In genomic region chr15:75641603-75642002, GRCh38 we compare ENCODE assay signal across 10 cellular contexts. TPM values are rescaled to one million over a fixed set of nuclear protein-coding genes. Genes with fewer than 3 reads are reported as not detected.
A peak's percentile ranks its signal among the peaks of the same experiment; 100 is the strongest.
DNase-seq lines count a peak whose midpoint lies in the region; ATAC-seq and TF ChIP-seq lines count a peak whose summit lies in the region.
"Had no signal": no experiment of that assay in that cellular context is flagged by ENCODE, and none has a peak within 500 bp of the region (broad histone marks: within the 10 kb centered on the region; RNA-seq: fewer than 3 reads in every experiment).

No MANE protein-coding gene starts in this region.

- CTCF ChIA-PET in HCT116 (lab: Charles Lee) = interaction anchor here (1.8 to 2.2 kb wide), 3 partner anchors 26 to 274 kb away, joined by 4 to 21 read pairs (median 7); partner anchors contain the start of gene MAN2C1

- ATAC-seq in HCT116 (no peak), RWPE2 (ENCODE audit: low read depth) (no peak), right lobe of liver (peak; percentile 9 to 45 (median 26))

- DNase-seq in HCT116 (ENCODE audit: low read depth, low spot score) = no peak
- DNase-seq in RWPE2 (ENCODE audit: low spot score) = no peak
- DNase-seq in right lobe of liver = no peak
- DNase-seq in activated CD4-positive, CD25-positive, alpha-beta regulatory T cell (lab: John Stamatoyannopoulos, UW) = no peak
- no peak for DNase-seq in COLO829 (ENCODE audit: low spot score)
- no peak for DNase-seq in germinal center (ENCODE audit: low spot score)
- DNase-seq: H9, NCI-H187, SIG-M5 had no signal

- H3K36me3 ChIP-seq in HCT116 (ENCODE audit: control insufficient read depth in 1 of 2, insufficient read depth in 2 of 2, low read length in 2 of 2) (0 out of 4 replicates have a peak, but pooled peaks cover 0 to 5% of the 10 kb centered on the region in 2 experiments), RWPE2 (ENCODE audit: low read depth) (peaks cover 20% of the 10 kb centered on the region), right lobe of liver (no peaks in the 10 kb centered on the region)

- intact Hi-C loops in HCT116 (cut with micrococcal nuclease) = loop anchor here (2.0 kb wide), 2 partner anchors 17 to 133 kb away; partner anchors contain the start of gene SNUPN
- intact Hi-C loops in right lobe of liver (cut with DNase I) = no loop called here

- RAD21 ChIA-PET in HCT116 (lab: Charles Lee; ENCODE audit: low non-redundant PET in 1 of 2, low total read pairs in 2 of 2, uncharacterized antibody in 2 of 2, unreplicated experiment in 2 of 2) = interaction anchor here in 1 of 2 experiments (1.4 kb wide), 1 partner anchor 31 kb away, joined by 3 read pairs; no protein-coding TSS in a partner anchor

- TF ChIP-seq RAD21 in HCT116 (IDR thresholded peaks at IDR 0.05; ENCODE audit: low read depth) = no peak

- WGBS in right lobe of liver (ENCODE audit: insufficient coverage, low coverage, low lambda C conversion rate, missing lambda C conversion rate) = 16% methylated on average over 5 of the region's 5 CpGs

- H4K20me1 ChIP-seq in HCT116 (ENCODE audit: insufficient read depth) = peaks cover 15% of the 10 kb centered on the region; the same call in 1 of the 2 replicates

- H3K4me3 ChIP-seq in HCT116 (replicated peaks in 1 of 2; ENCODE audit: low read depth in 1 of 2, low read length in 2 of 2) = no peak overlapping the region
- H3K4me3 ChIP-seq in RWPE2 (ENCODE audit: severe bottlenecking) = no peak overlapping the region
- H3K4me3 ChIP-seq in right lobe of liver = no peak overlapping the region

- BruUV-seq in HCT116 (replicated peaks; lab: Mats Ljungman, UMichigan) = no TSS peak

- no peaks in the 10 kb centered on the region for H3K9me2 ChIP-seq in HCT116 (ENCODE audit: insufficient read depth)

- peak overlapping the region; percentile 98; the same call in 1 of the 2 replicates for H3K4me2 ChIP-seq in HCT116 (ENCODE audit: low read length)

- no peak overlapping the region for H3K9ac ChIP-seq in HCT116 (ENCODE audit: low read length)

- TF ChIP-seq CTCF in C4-2B (conservative IDR thresholded peaks at IDR 0.05) (no peak), HCT116 (IDR thresholded peaks at IDR 0.05 in 2 of 3, conservative IDR thresholded peaks at IDR 0.05 in 1 of 3; ENCODE audit: borderline replicate concordance in 1 of 3, insufficient read depth in 1 of 3, low read depth in 2 of 3, low read length in 2 of 3) (no peak), RWPE2 (IDR thresholded peaks at IDR 0.05; ENCODE audit: poor library complexity, severe bottlenecking) (no peak), right lobe of liver (IDR thresholded peaks at IDR 0.05) (no peak)

- POLR2A ChIA-PET in HCT116 (lab: Charles Lee) = interaction anchor here (1.0 to 5.1 kb wide), 4 partner anchors 10 to 735 kb away, joined by 3 to 35 read pairs (median 10); partner anchors contain the start of genes FAM219B, SIN3A and SNUPN

- H3K27me3 ChIP-seq in HCT116 (ENCODE audit: insufficient read depth, low read length) = no peaks in the 10 kb centered on the region
- H3K27me3 ChIP-seq in RWPE2 (ENCODE audit: insufficient read depth, poor library complexity, severe bottlenecking) = no peaks in the 10 kb centered on the region
- H3K27me3 ChIP-seq in right lobe of liver = no peaks in the 10 kb centered on the region

- H3K4me1 ChIP-seq in HCT116 (ENCODE audit: control insufficient read depth in 1 of 2, insufficient read depth in 2 of 2, low read length in 2 of 2) = peaks cover 16 to 47% of the 10 kb centered on the region in 2 experiments
- peaks cover 13% of the 10 kb centered on the region for H3K4me1 ChIP-seq in RWPE2 (ENCODE audit: insufficient read depth, poor library complexity, severe bottlenecking)
- peaks cover 0 to 40% (median 13%) of the 10 kb centered on the region in 4 donors for H3K4me1 ChIP-seq in right lobe of liver

- H3K79me2 ChIP-seq in HCT116 (ENCODE audit: insufficient read depth, low read length) = peaks cover 33% of the 10 kb centered on the region

- H3K9me3 ChIP-seq in HCT116 (ENCODE audit: control insufficient read depth in 1 of 2, insufficient read depth in 1 of 2, low read depth in 1 of 2, low read length in 2 of 2) (no peaks in the 10 kb centered on the region), RWPE2 (ENCODE audit: severe bottlenecking) (no peaks in the 10 kb centered on the region), right lobe of liver (no peaks in the 10 kb centered on the region)

- TF ChIP-seq POLR2A in HCT116 (IDR thresholded peaks at IDR 0.05; ENCODE audit: borderline replicate concordance, extremely low read depth, insufficient read depth, insufficient read length) (no peak), right lobe of liver (IDR thresholded peaks at IDR 0.05) (peak; percentile 23)

- peak overlapping the region; percentile 12; the same call in 1 of the 2 replicates for H3K27ac ChIP-seq in C4-2B
- peak overlapping the region; percentile 97; the same call in 1 of the 2 replicates for H3K27ac ChIP-seq in HCT116 (ENCODE audit: low read depth, low read length)
- peak overlapping the region; percentile 85 for H3K27ac ChIP-seq in RWPE2 (ENCODE audit: poor library complexity, severe bottlenecking)
- peak overlapping the region in 1 of 3 donors; percentile 99 for H3K27ac ChIP-seq in right lobe of liver

- no peak overlapping the region for H2AFZ ChIP-seq in HCT116 (ENCODE audit: low read depth, low read length, poor library complexity, severe bottlenecking)

TF ChIP-seq in HCT116, 20 proteins besides CTCF, POLR2A, EP300 and RAD21 (continues in another document):
- TF ChIP-seq TCF7L2 (IDR thresholded peaks at IDR 0.05; ENCODE audit: borderline replicate concordance, extremely low read depth, insufficient read depth, insufficient read length) (no peak), SP1 (IDR thresholded peaks at IDR 0.05; ENCODE audit: low read depth) (no peak), REST (IDR thresholded peaks at IDR 0.05; ENCODE audit: low read depth) (no peak), EGR1 (IDR thresholded peaks at IDR 0.05; ENCODE audit: low read depth) (no peak), ATF3 (IDR thresholded peaks at IDR 0.05) (no peak), CEBPB (IDR thresholded peaks at IDR 0.05; ENCODE audit: low read depth) (no peak), FOSL1 (IDR thresholded peaks at IDR 0.05; ENCODE audit: low read depth) (no peak), YY1 (IDR thresholded peaks at IDR 0.05; ENCODE audit: extremely low read depth, insufficient replicate concordance, low read depth, low read length) (no peak), ZNF274 (IDR thresholded peaks at IDR 0.05; ENCODE audit: low read depth, low read length) (no peak), POLR2AphosphoS5 (IDR thresholded peaks at IDR 0.05; ENCODE audit: low read depth, low read length) (no peak), JUND (IDR thresholded peaks at IDR 0.05) (no peak), SRF (IDR thresholded peaks at IDR 0.05; ENCODE audit: low read depth) (no peak), EZH2 (IDR thresholded peaks at IDR 0.05) (no peak), MAX (IDR thresholded peaks at IDR 0.05) (no peak), ELF1 (IDR thresholded peaks at IDR 0.05; ENCODE audit: borderline replicate concordance, low read depth) (no peak)

RNA-seq across cellular contexts. Expression of gene IMP3, which starts 1.6 kb away (rescaled TPM):
- total RNA-seq in HCT116 (2021; ENCODE audit: unreplicated experiment) (79.9 TPM), right lobe of liver (100 to 1,000 TPM in 2 of 6 experiments, 10 to 100 TPM in 4; 37.7 to 192 (median 44.4) TPM)
- 68.6 and 78.4 TPM in 2 replicates for polyA plus RNA-seq in HCT116 (2012)

RNA-seq across cellular contexts. Expression of gene SNX33, which starts 6.1 kb away (rescaled TPM):
- total RNA-seq in HCT116 (2021; ENCODE audit: unreplicated experiment) (8.3 TPM), right lobe of liver (10 to 100 TPM; 12.0 to 17.2 (median 14.2) TPM)
- polyA plus RNA-seq in HCT116 (2012) = 16.0 and 17.6 TPM in 2 replicates

RNA-seq across cellular contexts. Expression of gene SNUPN, which starts 16.1 kb away (rescaled TPM):
- total RNA-seq in HCT116 (2021; ENCODE audit: unreplicated experiment) = 29.8 TPM
- polyA plus RNA-seq in HCT116 (2012) = 20.1 and 28.7 TPM in 2 replicates
- total RNA-seq in right lobe of liver = 10 to 100 TPM; 11.1 to 19.4 (median 13.3) TPM

Comparison
In these comparisons a context has a peak if more than half of its experiments do, and no peak if none do; other contexts are left out.
1. ATAC-seq: peak in right lobe of liver (4 of 4); none in HCT116 (single experiment) and RWPE2 (single experiment).